8 cellular contexts compared by ENCODE assay signal in genomic region chr2:105746177-105747080, GRCh38. TPM values are rescaled to one million over a fixed set of nuclear protein-coding genes. Genes with fewer than 3 reads are reported as not detected.
DNase-seq lines count a peak whose midpoint lies in the region; ATAC-seq, FAIRE-seq and TF ChIP-seq lines count a peak whose summit lies in the region.

No MANE protein-coding gene starts in this region.

- H3K27ac Mint-ChIP-seq in WTC11, result peak overlapping the region; percentile 67

- H3K4me1 Mint-ChIP-seq in WTC11, result peaks cover 52% of the 10 kb centered on the region

- H3K36me3 Mint-ChIP-seq in WTC11, result peaks cover 19% of the 10 kb centered on the region

- H3K27me3 Mint-ChIP-seq in WTC11 (ENCODE audit: low read depth), result peaks cover 8% of the 10 kb centered on the region

- TF ChIP-seq CTCF in A673 (conservative IDR thresholded peaks at IDR 0.05; ENCODE audit: low read depth, low read length) (no peak), WTC11 (IDR thresholded peaks at IDR 0.05) (no peak), lung (IDR thresholded peaks at IDR 0.05; ENCODE audit: control extremely low read depth, extremely low read depth) (no peak)

- WGBS in lung, 2 donors, result 18 to 31% methylated on average over 23 of the region's 23 CpGs

- peaks cover 5% of the 10 kb centered on the region; the same call in 1 of the 2 replicates for H3K9me3 Mint-ChIP-seq in WTC11

- no peaks in the 10 kb centered on the region for H3K9me3 ChIP-seq in A673 (ENCODE audit: low read depth, low read length, poor library complexity, severe bottlenecking)
- no peaks in the 10 kb centered on the region for H3K9me3 ChIP-seq in lung (ENCODE audit: control insufficient read depth in 2 of 2, insufficient read depth in 1 of 2, low read length in 1 of 2)

- H3K4me3 ChIP-seq in A673 (ENCODE audit: low read depth, low read length, poor library complexity, severe bottlenecking) (peak overlapping the region; percentile 92), lung (peak overlapping the region; percentile 84)

- intact Hi-C loops in A673 (cut with micrococcal nuclease; ENCODE audit: unreplicated experiment), result no loop called here

- peaks cover 9% of the 10 kb centered on the region for H3K4me1 ChIP-seq in A673 (ENCODE audit: insufficient read depth, low read length, poor library complexity, severe bottlenecking)
- peaks cover 13 to 15% of the 10 kb centered on the region in 2 donors for H3K4me1 ChIP-seq in lung (ENCODE audit: control insufficient read depth in 2 of 2, insufficient read depth in 2 of 2, low read length in 2 of 2)

- H3K27ac ChIP-seq in A673 (ENCODE audit: low read depth, low read length, poor library complexity, severe bottlenecking) (no peak overlapping the region), lung (ENCODE audit: low read depth in 1 of 2, low read length in 1 of 2) (peak overlapping the region in 1 of 2 donors; percentile 38)

- H3K27me3 ChIP-seq in A673 (replicated peaks; ENCODE audit: insufficient read depth, low read depth, low read length, poor library complexity), result peaks cover 15% of the 10 kb centered on the region
- no peaks in the 10 kb centered on the region for H3K27me3 ChIP-seq in lung (ENCODE audit: control insufficient read depth, insufficient read depth)

- peak overlapping the region; percentile 78 for H3K4me3 Mint-ChIP-seq in WTC11

- ATAC-seq in HG03439 (IDR thresholded peaks at IDR 0.05; ENCODE audit: unreplicated experiment) (peak; percentile 53), WTC11 (peak; percentile 62), lung (ENCODE audit: insufficient read depth, low FRiP score) (no peak)

- no peaks in the 10 kb centered on the region for H3K36me3 ChIP-seq in A673 (ENCODE audit: insufficient read depth, low read length, poor library complexity, severe bottlenecking)
- H3K36me3 ChIP-seq in lung (ENCODE audit: control insufficient read depth in 2 of 2, insufficient read depth in 2 of 2, low read length in 2 of 2), result no peaks in the 10 kb centered on the region

- CTCF ChIA-PET in A673 (lab: Charles Lee), result interaction anchor here (0.6 kb wide), 1 partner anchor 508 kb away, joined by 6 read pairs; no protein-coding TSS in a partner anchor
- CTCF ChIA-PET in WTC11 (lab: Charles Lee), result interaction anchor here (0.9 to 1.9 kb wide), 7 partner anchors 16 to 225 kb away, joined by 3 to 7 read pairs (median 5); no protein-coding TSS in a partner anchor

- POLR2A ChIA-PET in A673 (lab: Charles Lee; ENCODE audit: low non-redundant PET), result no interaction called here
- POLR2A ChIA-PET in WTC11 (lab: Charles Lee), result interaction anchor here (0.6 to 1.1 kb wide), 2 partner anchors 8 to 16 kb away, joined by 3 read pairs; no protein-coding TSS in a partner anchor

- FAIRE-seq in GM19239 (lab: Jason Lieb, UNC), result peak; percentile 95

- BruUV-seq in A673 (replicated peaks; lab: Mats Ljungman, UMichigan), result no TSS peak

- DNase-seq in A673 (ENCODE audit: low spot score), result no peak
- peak; percentile 66 for DNase-seq in GM19239 (ENCODE audit: insufficient read length, low spot score)
- peak; percentile 85 for DNase-seq in WTC11 (ENCODE audit: low spot score)
- DNase-seq in central memory CD4-positive, alpha-beta T cell, result peak; percentile 66
- peak; percentile 78 for DNase-seq in lung (ENCODE audit: low spot score)
- DNase-seq in stimulated activated CD8-positive, alpha-beta memory T cell treated with anti-CD3 and anti-CD28 coated beads, Interleukin-15, amount 100 ng/mL, for 24 hours (ENCODE audit: low read depth), result peak; percentile 57
- DNase-seq in NCI-H1092 treated with DMSO at 0.1 percent for 48 hours (lab: John Stamatoyannopoulos, UW), result no peak

TF ChIP-seq in WTC11, 78 proteins besides CTCF, POLR2A, EP300 and RAD21:
- TF ChIP-seq PRRX2 (CRISPR knock-in tag; IDR thresholded peaks at IDR 0.05) (no peak), JAZF1 (CRISPR knock-in tag; IDR thresholded peaks at IDR 0.05) (no peak), FOXK1 (CRISPR knock-in tag; IDR thresholded peaks at IDR 0.05) (no peak), ZBTB21 (CRISPR knock-in tag; IDR thresholded peaks at IDR 0.05; ENCODE audit: borderline replicate concordance) (no peak), RELA (CRISPR knock-in tag; IDR thresholded peaks at IDR 0.05; ENCODE audit: borderline replicate concordance) (no peak), ZSCAN18 (CRISPR knock-in tag; IDR thresholded peaks at IDR 0.05) (no peak), SP1 (CRISPR knock-in tag; conservative IDR thresholded peaks at IDR 0.05) (no peak), USF1 (CRISPR knock-in tag; IDR thresholded peaks at IDR 0.05) (no peak), EMX1 (CRISPR knock-in tag; IDR thresholded peaks at IDR 0.05) (no peak), ZNF281 (CRISPR knock-in tag; IDR thresholded peaks at IDR 0.05) (no peak)

RNA-seq across cellular contexts. Expression of gene NCK2, which starts 1.7 kb away (rescaled TPM):
- total RNA-seq in A673 (2021) (21.6 and 24.4 TPM in 2 replicates), WTC11 (2021) (63.7 to 75.4 TPM (median 65.1 TPM) in 3 replicates), lung (10 to 100 TPM; 32.3 to 54.4 TPM)
- 10 to 100 TPM; 19.3 to 35.6 TPM for polyA plus RNA-seq in lung

Comparison
In these comparisons a context has a peak if more than half of its experiments do, and no peak if none do; other contexts are left out.
1. DNase-seq: peak in GM19239 (single experiment), WTC11 (single experiment), central memory CD4-positive, alpha-beta T cell (single experiment), lung (single experiment) and stimulated activated CD8-positive, alpha-beta memory T cell treated with anti-CD3 and anti-CD28 coated beads, Interleukin-15, amount 100 ng/mL, for 24 hours (single experiment); none in A673 (single experiment) and NCI-H1092 treated with DMSO at 0.1 percent for 48 hours (single experiment).